ENCODE assay signal across 37 cellular contexts in genomic region chr11:9992306-9992705, GRCh38.
"Had no signal": no experiment of that assay in that cellular context is flagged by ENCODE, and none has a peak within 500 bp of the region (broad histone marks: within the 10 kb centered on the region; RNA-seq: fewer than 3 reads in every experiment).

No MANE protein-coding gene starts in this region.

- H3K4me3 Mint-ChIP-seq: activated B cell treated with CpG ODN at 0.5 μM for 24 hours; activated CD4-positive, alpha-beta memory T cell treated with anti-CD3 and anti-CD28 coated beads, Interleukin-2, amount 10 ng/mL, durations not matched to agents 7 days and 5 days; activated CD8-positive, alpha-beta memory T cell treated with anti-CD3 and anti-CD28 coated beads, Interleukin-2, amount 10 ng/mL, durations not matched to agents 7 days and 5 days; activated naive CD8-positive, alpha-beta T cell treated with anti-CD3 and anti-CD28 coated beads for 36 hours; activated T-helper 17 cell treated with anti-CD3 and anti-CD28 coated beads, Interleukin-2, amount 50 U/mL, for 72 hours; brain had no signal

- H3K27ac ChIP-seq: ascending aorta, PC-9, VCaP had no signal

- H3K36me3 Mint-ChIP-seq: activated CD8-positive, alpha-beta memory T cell treated with anti-CD3 and anti-CD28 coated beads, Interleukin-2, amount 10 ng/mL, durations not matched to agents 7 days and 5 days had no signal

- H3K27ac Mint-ChIP-seq: activated B cell treated with CpG ODN at 0.5 μM for 24 hours; activated CD4-positive, alpha-beta memory T cell treated with anti-CD3 and anti-CD28 coated beads, Interleukin-2, amount 10 ng/mL, durations not matched to agents 7 days and 5 days; activated CD8-positive, alpha-beta memory T cell treated with anti-CD3 and anti-CD28 coated beads, Interleukin-2, amount 10 ng/mL, durations not matched to agents 7 days and 5 days; activated naive CD8-positive, alpha-beta T cell treated with anti-CD3 and anti-CD28 coated beads for 36 hours; activated T-helper 17 cell treated with anti-CD3 and anti-CD28 coated beads, Interleukin-2, amount 50 U/mL, for 72 hours; brain had no signal

- DNase-seq: activated B cell treated with CpG ODN at 0.5 μM for 24 hours; activated CD4-positive, alpha-beta memory T cell treated with anti-CD3 and anti-CD28 coated beads, Interleukin-2, amount 10 ng/mL, durations not matched to agents 7 days and 5 days; activated CD4-positive, alpha-beta T cell treated with anti-CD3 and anti-CD28 coated beads for 4 hours; activated CD4-positive, alpha-beta T cell treated with anti-CD3 and anti-CD28 coated beads, Interleukin-2, amount 50 U/mL, for 1 hour; activated CD4-positive, CD25-positive, alpha-beta regulatory T cell treated with anti-CD3 and anti-CD28 coated beads, Interleukin-2, amount 50 U/mL, for 72 hours; activated CD8-positive, alpha-beta memory T cell treated with anti-CD3 and anti-CD28 coated beads for 24 hours; activated CD8-positive, alpha-beta memory T cell treated with anti-CD3 and anti-CD28 coated beads, Interleukin-2, amount 10 ng/mL, durations not matched to agents 7 days and 5 days; activated CD8-positive, alpha-beta memory T cell treated with anti-CD3 and anti-CD28 coated beads, Interleukin-2, amount 50 U/mL, for 48 hours; activated effector memory CD4-positive, alpha-beta T cell treated with anti-CD3 and anti-CD28 coated beads, Interleukin-2, amount 50 U/mL, for 16 hours; activated naive CD4-positive, alpha-beta T cell; activated naive CD4-positive, alpha-beta T cell treated with anti-CD3 and anti-CD28 coated beads, Interleukin-2, amount 50 U/mL, for 16 hours; activated naive CD8-positive, alpha-beta T cell treated with anti-CD3 and anti-CD28 coated beads for 36 hours; activated T-cell treated with anti-CD3 and anti-CD28 coated beads, Interleukin-2, amount 50 U/mL, for 48 hours; amygdala; central memory CD4-positive, alpha-beta T cell; Kasumi-1; NCI-H1092 treated with DMSO at 0.1 percent for 48 hours; NCI-H1417; NCI-H146; NCI-H187; NCI-H2029 treated with DMSO at 0.1 percent for 48 hours; NCI-H2107; NCI-H2171; NCI-H510A; NCI-H526; NCI-H748 treated with DMSO at 0.1 percent for 48 hours; NK-92 treated with Interleukin-12 subunit alpha and Interleukin-12 subunit beta, amount 100 ng/mL, for 24 hours; PC-9; Right ventricle myocardium superior; SW 1271; T-helper 1 cell; T-helper 2 cell; T-helper 9 cell had no signal

- H3K4me3 ChIP-seq: ascending aorta, PC-9 had no signal

- H3K9me3 Mint-ChIP-seq: activated B cell treated with CpG ODN at 0.5 μM for 24 hours; activated CD4-positive, alpha-beta memory T cell treated with anti-CD3 and anti-CD28 coated beads, Interleukin-2, amount 10 ng/mL, durations not matched to agents 7 days and 5 days; activated naive CD8-positive, alpha-beta T cell treated with anti-CD3 and anti-CD28 coated beads for 36 hours; activated T-helper 17 cell treated with anti-CD3 and anti-CD28 coated beads, Interleukin-2, amount 50 U/mL, for 72 hours had no signal

- H3K27me3 ChIP-seq: ascending aorta had no signal

- H2AFZ ChIP-seq: PC-9 had no signal

- H3K4me2 ChIP-seq: PC-9 had no signal

- H3K4me1 ChIP-seq: ascending aorta had no signal

- ATAC-seq: activated CD8-positive, alpha-beta memory T cell treated with anti-CD3 and anti-CD28 coated beads, Interleukin-2, amount 10 ng/mL, durations not matched to agents 7 days and 5 days; activated T-helper 17 cell treated with anti-CD3 and anti-CD28 coated beads, Interleukin-2, amount 50 U/mL, for 72 hours had no signal

- H3K4me1 Mint-ChIP-seq: activated CD4-positive, alpha-beta memory T cell treated with anti-CD3 and anti-CD28 coated beads, Interleukin-2, amount 10 ng/mL, durations not matched to agents 7 days and 5 days; activated CD8-positive, alpha-beta memory T cell treated with anti-CD3 and anti-CD28 coated beads, Interleukin-2, amount 10 ng/mL, durations not matched to agents 7 days and 5 days; activated naive CD8-positive, alpha-beta T cell treated with anti-CD3 and anti-CD28 coated beads for 36 hours; activated T-helper 17 cell treated with anti-CD3 and anti-CD28 coated beads, Interleukin-2, amount 50 U/mL, for 72 hours; brain had no signal

- H3K9me3 ChIP-seq: ascending aorta had no signal

- H3K27me3 Mint-ChIP-seq: activated B cell treated with CpG ODN at 0.5 μM for 24 hours; activated CD4-positive, alpha-beta memory T cell treated with anti-CD3 and anti-CD28 coated beads, Interleukin-2, amount 10 ng/mL, durations not matched to agents 7 days and 5 days; activated CD8-positive, alpha-beta memory T cell treated with anti-CD3 and anti-CD28 coated beads, Interleukin-2, amount 10 ng/mL, durations not matched to agents 7 days and 5 days; activated naive CD8-positive, alpha-beta T cell treated with anti-CD3 and anti-CD28 coated beads for 36 hours; activated T-helper 17 cell treated with anti-CD3 and anti-CD28 coated beads, Interleukin-2, amount 50 U/mL, for 72 hours; brain had no signal
